29 cellular contexts compared by ENCODE assay signal in genomic region chr13:37686501-37686900, GRCh38.
"Had no signal": no experiment of that assay in that cellular context is flagged by ENCODE, and none has a peak within 500 bp of the region (broad histone marks: within the 10 kb centered on the region; RNA-seq: fewer than 3 reads in every experiment).

No MANE protein-coding gene starts in this region.

- H3K36me3 Mint-ChIP-seq: activated CD8-positive, alpha-beta memory T cell treated with anti-CD3 and anti-CD28 coated beads, Interleukin-2, amount 10 ng/mL, durations not matched to agents 7 days and 5 days; activated naive CD4-positive, alpha-beta T cell treated with anti-CD3 and anti-CD28 coated beads, Interleukin-2, amount 10 ng/mL, durations not matched to agents 7 days and 5 days; activated naive CD8-positive, alpha-beta T cell had no signal

- H3K9me3 ChIP-seq: colonic mucosa had no signal

- H3K27ac Mint-ChIP-seq: activated CD4-positive, alpha-beta memory T cell treated with anti-CD3 and anti-CD28 coated beads, Interleukin-2, amount 10 ng/mL, durations not matched to agents 7 days and 5 days; activated CD8-positive, alpha-beta memory T cell treated with anti-CD3 and anti-CD28 coated beads, Interleukin-2, amount 10 ng/mL, durations not matched to agents 7 days and 5 days; activated naive CD4-positive, alpha-beta T cell treated with anti-CD3 and anti-CD28 coated beads, Interleukin-2, amount 10 ng/mL, durations not matched to agents 7 days and 5 days; activated naive CD8-positive, alpha-beta T cell; activated naive CD8-positive, alpha-beta T cell treated with anti-CD3 and anti-CD28 coated beads, Interleukin-2, amount 50 U/mL, for 24 hours had no signal

- H3K27me3 ChIP-seq: cardiac muscle cell, colonic mucosa had no signal

- H3K9me3 Mint-ChIP-seq: activated CD4-positive, alpha-beta memory T cell treated with anti-CD3 and anti-CD28 coated beads, Interleukin-2, amount 10 ng/mL, durations not matched to agents 7 days and 5 days; activated naive CD8-positive, alpha-beta T cell treated with anti-CD3 and anti-CD28 coated beads, Interleukin-2, amount 50 U/mL, for 24 hours had no signal

- DNase-seq: activated CD4-positive, alpha-beta memory T cell treated with anti-CD3 and anti-CD28 coated beads, Interleukin-2, amount 10 ng/mL, durations not matched to agents 7 days and 5 days; activated CD4-positive, alpha-beta T cell treated with anti-CD3 and anti-CD28 coated beads for 1 hour; activated CD4-positive, alpha-beta T cell treated with anti-CD3 and anti-CD28 coated beads for 48 hours; activated CD4-positive, CD25-positive, alpha-beta regulatory T cell; activated CD8-positive, alpha-beta memory T cell treated with anti-CD3 and anti-CD28 coated beads for 24 hours; activated CD8-positive, alpha-beta memory T cell treated with anti-CD3 and anti-CD28 coated beads, Interleukin-2, amount 10 ng/mL, durations not matched to agents 7 days and 5 days; activated CD8-positive, alpha-beta memory T cell treated with anti-CD3 and anti-CD28 coated beads, Interleukin-2, amount 50 U/mL, for 48 hours; activated effector memory CD4-positive, alpha-beta T cell treated with Interleukin-2 at 50 U/mL for 16 hours; activated naive CD4-positive, alpha-beta T cell treated with anti-CD3 and anti-CD28 coated beads, Interleukin-2, amount 10 ng/mL, durations not matched to agents 7 days and 5 days; activated naive CD8-positive, alpha-beta T cell treated with anti-CD3 and anti-CD28 coated beads, Interleukin-2, amount 50 U/mL, for 24 hours; activated T-cell treated with anti-CD3 and anti-CD28 coated beads, Interleukin-2, amount 50 U/mL, for 48 hours; anterior cingulate cortex; colonic mucosa; NCI-H1092 treated with DMSO at 0.1 percent for 48 hours; NCI-H1417; NCI-H146; NCI-H187; NCI-H2029 treated with DMSO at 0.1 percent for 48 hours; NCI-H2107; NCI-H2171; NCI-H510A; NCI-H748 treated with DMSO at 0.1 percent for 48 hours; NK-92 treated with Interleukin-12 subunit alpha and Interleukin-12 subunit beta, amount 100 ng/mL, for 24 hours; Right ventricle myocardium superior; T1000; WERI-Rb-1 had no signal

- H3K4me1 Mint-ChIP-seq: activated CD4-positive, alpha-beta memory T cell treated with anti-CD3 and anti-CD28 coated beads, Interleukin-2, amount 10 ng/mL, durations not matched to agents 7 days and 5 days; activated CD8-positive, alpha-beta memory T cell treated with anti-CD3 and anti-CD28 coated beads, Interleukin-2, amount 10 ng/mL, durations not matched to agents 7 days and 5 days; activated naive CD4-positive, alpha-beta T cell treated with anti-CD3 and anti-CD28 coated beads, Interleukin-2, amount 10 ng/mL, durations not matched to agents 7 days and 5 days; activated naive CD8-positive, alpha-beta T cell treated with anti-CD3 and anti-CD28 coated beads, Interleukin-2, amount 50 U/mL, for 24 hours; central memory CD8-positive, alpha-beta T cell had no signal

- H3K27ac ChIP-seq: cardiac muscle cell, colonic mucosa, WERI-Rb-1 had no signal

- H3K27me3 Mint-ChIP-seq: activated CD4-positive, alpha-beta memory T cell treated with anti-CD3 and anti-CD28 coated beads, Interleukin-2, amount 10 ng/mL, durations not matched to agents 7 days and 5 days; activated CD8-positive, alpha-beta memory T cell treated with anti-CD3 and anti-CD28 coated beads, Interleukin-2, amount 10 ng/mL, durations not matched to agents 7 days and 5 days; activated naive CD4-positive, alpha-beta T cell treated with anti-CD3 and anti-CD28 coated beads, Interleukin-2, amount 10 ng/mL, durations not matched to agents 7 days and 5 days; activated naive CD8-positive, alpha-beta T cell; activated naive CD8-positive, alpha-beta T cell treated with anti-CD3 and anti-CD28 coated beads, Interleukin-2, amount 50 U/mL, for 24 hours; central memory CD8-positive, alpha-beta T cell had no signal

- H3K4me1 ChIP-seq: colonic mucosa had no signal

- H3K4me3 ChIP-seq: cardiac muscle cell, colonic mucosa had no signal

- H3K4me3 Mint-ChIP-seq: activated CD4-positive, alpha-beta memory T cell treated with anti-CD3 and anti-CD28 coated beads, Interleukin-2, amount 10 ng/mL, durations not matched to agents 7 days and 5 days; activated CD8-positive, alpha-beta memory T cell treated with anti-CD3 and anti-CD28 coated beads, Interleukin-2, amount 10 ng/mL, durations not matched to agents 7 days and 5 days; activated naive CD4-positive, alpha-beta T cell treated with anti-CD3 and anti-CD28 coated beads, Interleukin-2, amount 10 ng/mL, durations not matched to agents 7 days and 5 days; activated naive CD8-positive, alpha-beta T cell; activated naive CD8-positive, alpha-beta T cell treated with anti-CD3 and anti-CD28 coated beads, Interleukin-2, amount 50 U/mL, for 24 hours; central memory CD8-positive, alpha-beta T cell had no signal

- H3K36me3 ChIP-seq: cardiac muscle cell, colonic mucosa, WERI-Rb-1 had no signal
